ENCODE assay signal across 2 cellular contexts in genomic region chr5:17910318-17910717, GRCh38.
TF ChIP-seq lines count a peak whose summit lies in the region.

No MANE protein-coding gene starts in this region.

TF ChIP-seq in IMR-90, 13 proteins besides CTCF, POLR2A, EP300 and RAD21 (continued from another document):
- TF ChIP-seq, protein P1, sequence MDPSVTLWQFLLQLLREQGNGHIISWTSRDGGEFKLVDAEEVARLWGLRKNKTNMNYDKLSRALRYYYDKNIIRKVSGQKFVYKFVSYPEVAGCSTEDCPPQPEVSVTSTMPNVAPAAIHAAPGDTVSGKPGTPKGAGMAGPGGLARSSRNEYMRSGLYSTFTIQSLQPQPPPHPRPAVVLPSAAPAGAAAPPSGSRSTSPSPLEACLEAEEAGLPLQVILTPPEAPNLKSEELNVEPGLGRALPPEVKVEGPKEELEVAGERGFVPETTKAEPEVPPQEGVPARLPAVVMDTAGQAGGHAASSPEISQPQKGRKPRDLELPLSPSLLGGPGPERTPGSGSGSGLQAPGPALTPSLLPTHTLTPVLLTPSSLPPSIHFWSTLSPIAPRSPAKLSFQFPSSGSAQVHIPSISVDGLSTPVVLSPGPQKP (IDR thresholded peaks at IDR 0.05; ENCODE audit: borderline replicate concordance, low read depth, low read length), result no peak
- TF ChIP-seq MXI1 (IDR thresholded peaks at IDR 0.05; ENCODE audit: borderline replicate concordance, low read depth, low read length) (no peak), MAZ (IDR thresholded peaks at IDR 0.05; ENCODE audit: borderline replicate concordance, low read depth, low read length) (no peak), SMC3 (IDR thresholded peaks at IDR 0.05; ENCODE audit: low read depth, low read length) (no peak), FOS (IDR thresholded peaks at IDR 0.05; ENCODE audit: low read depth, low read length) (no peak; the same call in 1 of the 2 replicates), CEBPB (IDR thresholded peaks at IDR 0.05; ENCODE audit: low read depth, low read length) (no peak)

TF ChIP-seq in SK-N-SH, 30 proteins besides CTCF, POLR2A, EP300 and RAD21 (continued from another document):
- TF ChIP-seq, protein P2, sequence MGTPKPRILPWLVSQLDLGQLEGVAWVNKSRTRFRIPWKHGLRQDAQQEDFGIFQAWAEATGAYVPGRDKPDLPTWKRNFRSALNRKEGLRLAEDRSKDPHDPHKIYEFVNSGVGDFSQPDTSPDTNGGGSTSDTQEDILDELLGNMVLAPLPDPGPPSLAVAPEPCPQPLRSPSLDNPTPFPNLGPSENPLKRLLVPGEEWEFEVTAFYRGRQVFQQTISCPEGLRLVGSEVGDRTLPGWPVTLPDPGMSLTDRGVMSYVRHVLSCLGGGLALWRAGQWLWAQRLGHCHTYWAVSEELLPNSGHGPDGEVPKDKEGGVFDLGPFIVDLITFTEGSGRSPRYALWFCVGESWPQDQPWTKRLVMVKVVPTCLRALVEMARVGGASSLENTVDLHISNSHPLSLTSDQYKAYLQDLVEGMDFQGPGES (IDR thresholded peaks at IDR 0.05; ENCODE audit: low read depth, low read length), result no peak
- no peak for TF ChIP-seq SMC3 (IDR thresholded peaks at IDR 0.05; ENCODE audit: low read depth, low read length)
- no peak for TF ChIP-seq TEAD4 (IDR thresholded peaks at IDR 0.05; ENCODE audit: borderline replicate concordance, insufficient read depth)
- no peak for TF ChIP-seq JUND (IDR thresholded peaks at IDR 0.05)
- no peak for TF ChIP-seq TAF1 (IDR thresholded peaks at IDR 0.05; ENCODE audit: borderline replicate concordance, low read depth, low read length)
- TF ChIP-seq GATA2 (CRISPR knock-in tag; IDR thresholded peaks at IDR 0.05), result no peak
- TF ChIP-seq YY1 (IDR thresholded peaks at IDR 0.05; ENCODE audit: low read depth), result no peak
- TF ChIP-seq POLR2AphosphoS5 (IDR thresholded peaks at IDR 0.05; ENCODE audit: low read depth, low read length), result no peak
- no peak for TF ChIP-seq FOXM1 (IDR thresholded peaks at IDR 0.05; ENCODE audit: low read depth)
- no peak for TF ChIP-seq FOXJ3 (CRISPR knock-in tag; IDR thresholded peaks at IDR 0.05)
- TF ChIP-seq CHD2 (IDR thresholded peaks at IDR 0.05; ENCODE audit: low read length, partially characterized antibody), result no peak
- TF ChIP-seq, protein P3, sequence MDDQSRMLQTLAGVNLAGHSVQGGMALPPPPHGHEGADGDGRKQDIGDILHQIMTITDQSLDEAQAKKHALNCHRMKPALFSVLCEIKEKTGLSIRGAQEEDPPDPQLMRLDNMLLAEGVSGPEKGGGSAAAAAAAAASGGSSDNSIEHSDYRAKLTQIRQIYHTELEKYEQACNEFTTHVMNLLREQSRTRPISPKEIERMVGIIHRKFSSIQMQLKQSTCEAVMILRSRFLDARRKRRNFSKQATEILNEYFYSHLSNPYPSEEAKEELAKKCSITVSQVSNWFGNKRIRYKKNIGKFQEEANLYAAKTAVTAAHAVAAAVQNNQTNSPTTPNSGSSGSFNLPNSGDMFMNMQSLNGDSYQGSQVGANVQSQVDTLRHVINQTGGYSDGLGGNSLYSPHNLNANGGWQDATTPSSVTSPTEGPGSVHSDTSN (IDR thresholded peaks at IDR 0.05), result no peak
- TF ChIP-seq NFIC (IDR thresholded peaks at IDR 0.05; ENCODE audit: borderline replicate concordance), result no peak
- TF ChIP-seq REST (IDR thresholded peaks at IDR 0.05; ENCODE audit: low read depth, low read length), result no peak
- no peak for TF ChIP-seq TCF12 (IDR thresholded peaks at IDR 0.05)
- TF ChIP-seq, protein P4, sequence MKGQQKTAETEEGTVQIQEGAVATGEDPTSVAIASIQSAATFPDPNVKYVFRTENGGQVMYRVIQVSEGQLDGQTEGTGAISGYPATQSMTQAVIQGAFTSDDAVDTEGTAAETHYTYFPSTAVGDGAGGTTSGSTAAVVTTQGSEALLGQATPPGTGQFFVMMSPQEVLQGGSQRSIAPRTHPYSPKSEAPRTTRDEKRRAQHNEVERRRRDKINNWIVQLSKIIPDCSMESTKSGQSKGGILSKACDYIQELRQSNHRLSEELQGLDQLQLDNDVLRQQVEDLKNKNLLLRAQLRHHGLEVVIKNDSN (IDR thresholded peaks at IDR 0.05; ENCODE audit: borderline replicate concordance, low read depth), result no peak
- no peak for TF ChIP-seq ELF1 (IDR thresholded peaks at IDR 0.05)
